ENCODE assay signal across 8 cellular contexts in the genomic region with DNA sequence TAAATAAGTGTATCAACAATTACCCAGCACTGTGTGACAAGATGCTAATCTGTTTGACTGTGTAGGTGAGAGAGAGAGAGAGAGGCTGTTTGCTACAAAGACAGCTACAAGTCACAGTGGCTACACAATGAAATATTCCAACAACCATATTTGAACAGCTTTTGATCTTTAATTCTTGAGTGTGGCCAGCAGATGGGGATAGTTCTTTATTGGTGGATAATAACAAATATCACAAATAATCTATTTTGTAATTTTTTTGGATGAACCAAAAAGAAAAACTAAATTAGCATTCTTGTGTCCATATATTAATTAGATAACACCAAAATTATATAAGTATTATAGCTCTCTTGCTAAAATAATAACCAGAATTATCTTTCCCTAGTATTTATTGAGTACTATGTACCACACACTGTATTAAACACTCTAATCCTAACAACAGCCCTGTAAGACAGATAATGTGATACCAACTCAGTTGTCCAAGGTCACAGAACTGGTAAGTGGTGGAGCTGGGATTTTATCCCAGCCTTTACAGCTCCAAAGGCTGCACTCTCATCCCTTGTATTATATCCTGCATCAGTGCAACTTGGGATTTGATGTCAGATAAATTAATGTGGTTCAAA.
DNase-seq lines count a peak whose midpoint lies in the region; ATAC-seq and TF ChIP-seq lines count a peak whose summit lies in the region.

No MANE protein-coding gene starts in this region.

- DNase-seq in NCI-H345 (lab: John Stamatoyannopoulos, UW) (peak; percentile 19), NCI-H345 treated with DMSO at 0.1 percent for 48 hours (lab: John Stamatoyannopoulos, UW; ENCODE audit: unreplicated experiment) (no peak), NCI-H2196 (lab: John Stamatoyannopoulos, UW; ENCODE audit: unreplicated experiment) (peak; percentile 58), dermis blood vessel endothelial cell (peak; percentile 61), putamen (ENCODE audit: low spot score) (peak; percentile 2), lower leg skin (ENCODE audit: low spot score in 2 of 2) (no peak)

- intact Hi-C loops in lower leg skin (cut with DNase I; ENCODE audit: low total_unique reads), result loop anchor here (10.0 kb wide), 2 partner anchors 181 to 261 kb away; no protein-coding TSS in a partner anchor

- no peak for TF ChIP-seq CTCF in lower leg skin (IDR thresholded peaks at IDR 0.05)

- no peak overlapping the region for H3K4me3 ChIP-seq in lower leg skin (ENCODE audit: low read depth, poor library complexity, severe bottlenecking)

- no peak for TF ChIP-seq POLR2A in lower leg skin (IDR thresholded peaks at IDR 0.05)

- ATAC-seq in HG03139 (IDR thresholded peaks at IDR 0.05; ENCODE audit: unreplicated experiment), result no peak
- ATAC-seq in GM18858 (IDR thresholded peaks at IDR 0.05; ENCODE audit: unreplicated experiment), result no peak

Comparison
In these comparisons a context has a peak if more than half of its experiments do, and no peak if none do; other contexts are left out.
1. DNase-seq: peak in NCI-H345 (single experiment), NCI-H2196 (single experiment), dermis blood vessel endothelial cell (single experiment) and putamen (single experiment); none in NCI-H345 treated with DMSO at 0.1 percent for 48 hours (single experiment) and lower leg skin (0 of 2).